ENCODE assay signal across 16 cellular contexts in the genomic region with DNA sequence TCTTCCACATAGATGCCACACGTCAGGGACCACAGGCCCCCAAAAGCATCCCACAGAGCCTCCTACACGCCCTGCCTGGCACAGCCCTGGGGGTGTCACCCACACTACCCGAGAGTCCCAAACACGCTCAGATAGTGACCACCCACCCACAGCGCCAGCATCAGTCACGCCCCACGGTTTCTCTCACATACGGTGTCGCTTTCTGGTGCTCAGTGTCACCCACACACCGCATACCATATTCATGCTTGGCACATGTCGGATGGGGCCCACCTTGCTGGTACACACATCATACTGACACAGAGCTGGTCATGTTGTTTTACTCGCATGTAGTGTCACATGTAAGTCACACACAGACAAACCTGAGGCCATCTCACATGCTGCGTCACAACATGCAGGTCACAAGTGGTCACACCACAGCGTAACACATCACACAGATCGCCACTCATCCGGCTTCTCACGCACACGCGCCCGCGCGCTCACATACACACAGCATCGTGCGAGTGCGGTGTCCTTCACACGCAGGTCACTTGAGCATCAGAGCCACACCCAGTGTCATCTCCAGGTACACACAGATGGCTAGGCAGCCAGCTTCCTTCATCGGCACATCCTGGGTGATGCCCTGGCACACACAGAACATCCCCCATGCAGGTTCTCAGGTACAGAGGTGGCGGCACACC. TPM values are rescaled to one million over a fixed set of nuclear protein-coding genes. Genes with fewer than 3 reads are reported as not detected.
DNase-seq lines count a peak whose midpoint lies in the region; ATAC-seq and TF ChIP-seq lines count a peak whose summit lies in the region.
"Had no signal": no experiment of that assay in that cellular context is flagged by ENCODE, and none has a peak within 500 bp of the region (broad histone marks: within the 10 kb centered on the region; RNA-seq: fewer than 3 reads in every experiment).

No MANE protein-coding gene starts in this region.

- H2BK15ac ChIP-seq in neuronal stem cell (ENCODE audit: low read length), result peak overlapping the region; percentile 18

- peak overlapping the region; percentile 59 for H2BK12ac ChIP-seq in neuronal stem cell (ENCODE audit: low read length)

- H3K4me2 ChIP-seq in neuronal stem cell (ENCODE audit: insufficient read depth, low read length, poor library complexity, severe bottlenecking), result no peak overlapping the region
- H3K4me2 ChIP-seq: A549 had no signal

- H2BK120ac ChIP-seq in neuronal stem cell (ENCODE audit: low read depth, low read length), result no peak overlapping the region

- peak overlapping the region; percentile 21 for H3K23ac ChIP-seq in neuronal stem cell (ENCODE audit: low read depth, low read length, poor library complexity)

- H3K27ac ChIP-seq in esophagus muscularis mucosa (replicated peaks in 1 of 4) (peak overlapping the region; percentile 97 to 100 (median 99)), neuronal stem cell (replicated peaks; ENCODE audit: low read length) (no peak overlapping the region), vagina (peak overlapping the region; percentile 97)
- H3K27ac ChIP-seq: A549 had no signal

- H3K9me3 ChIP-seq in esophagus muscularis mucosa (no peaks in the 10 kb centered on the region), neuronal stem cell (replicated peaks in 1 of 2; ENCODE audit: control insufficient read depth in 2 of 2, insufficient read depth in 1 of 2, low read depth in 1 of 2, low read length in 2 of 2) (peaks cover 0 to 2% of the 10 kb centered on the region in 2 donors), vagina (no peaks in the 10 kb centered on the region)
- H3K9me3 ChIP-seq: A549 had no signal

- no peaks in the 10 kb centered on the region for H3K27me3 ChIP-seq in esophagus muscularis mucosa
- H3K27me3 ChIP-seq in neuronal stem cell (ENCODE audit: control insufficient read depth in 3 of 3, insufficient read depth in 3 of 3, low read depth in 1 of 3, low read length in 3 of 3), result no peaks in the 10 kb centered on the region
- H3K27me3 ChIP-seq in vagina, result no peaks in the 10 kb centered on the region

- intact Hi-C loops in Right ventricle myocardium superior (cut with DNase I) (no loop called here), Right ventricle myocardium inferior (cut with DNase I) (no loop called here), esophagus muscularis mucosa (cut with DNase I) (no loop called here), vagina (cut with DNase I) (no loop called here)

- peak overlapping the region; percentile 46 for H3K18ac ChIP-seq in neuronal stem cell (ENCODE audit: low read length)

- ATAC-seq in Right ventricle myocardium superior (ENCODE audit: poor library complexity) (no peak), Right ventricle myocardium inferior (no peak), HG03571 (IDR thresholded peaks at IDR 0.05; ENCODE audit: unreplicated experiment) (no peak)
- ATAC-seq: A549; activated naive CD4-positive, alpha-beta T cell treated with anti-CD3 and anti-CD28 coated beads, Interleukin-2, amount 50 U/mL, for 72 hours had no signal

- TF ChIP-seq POLR2A in esophagus muscularis mucosa (IDR thresholded peaks at IDR 0.05; ENCODE audit: low read depth) (no peak), vagina (IDR thresholded peaks at IDR 0.05) (no peak)

- H3K9ac ChIP-seq in neuronal stem cell (ENCODE audit: low read depth, low read length, poor library complexity), result peak overlapping the region; percentile 38

- no peak overlapping the region for H4K8ac ChIP-seq in neuronal stem cell (ENCODE audit: low read depth, low read length)

- H3K14ac ChIP-seq in neuronal stem cell (ENCODE audit: low read length), result peak overlapping the region; percentile 40

- peaks cover 80 to 91% (median 87%) of the 10 kb centered on the region in 4 donors for H3K4me1 ChIP-seq in esophagus muscularis mucosa
- peaks cover 65 to 69% of the 10 kb centered on the region in 2 donors for H3K4me1 ChIP-seq in neuronal stem cell (ENCODE audit: control insufficient read depth in 2 of 2, insufficient read depth in 1 of 2, low read depth in 1 of 2, low read length in 2 of 2)
- H3K4me1 ChIP-seq in vagina, result peaks cover 80% of the 10 kb centered on the region

- H4K91ac ChIP-seq in neuronal stem cell (ENCODE audit: low read depth, low read length, poor library complexity), result peak overlapping the region; percentile 11

- H2AK5ac ChIP-seq in neuronal stem cell (ENCODE audit: low read depth, low read length), result peak overlapping the region; percentile 54

- H3K4ac ChIP-seq in neuronal stem cell (ENCODE audit: low read length), result no peak overlapping the region

- TF ChIP-seq CTCF in esophagus muscularis mucosa (IDR thresholded peaks at IDR 0.05), result no peak
- no peak for TF ChIP-seq CTCF in vagina (IDR thresholded peaks at IDR 0.05)

- H3K36me3 ChIP-seq in esophagus muscularis mucosa (no peaks in the 10 kb centered on the region), neuronal stem cell (replicated peaks in 1 of 2; ENCODE audit: control insufficient read depth in 2 of 2, insufficient read depth in 2 of 2, low read length in 2 of 2) (peaks cover 0 to 3% of the 10 kb centered on the region in 2 donors), vagina (no peaks in the 10 kb centered on the region)

- H2AFZ ChIP-seq in neuronal stem cell (ENCODE audit: low read length), result no peak overlapping the region

- peak; percentile 41 for DNase-seq in Right ventricle myocardium superior
- no peak for DNase-seq in Right ventricle myocardium inferior (ENCODE audit: missing footprints)
- no peak for DNase-seq in esophagus muscularis mucosa (ENCODE audit: extremely low spot score)
- DNase-seq in neuronal stem cell (ENCODE audit: low spot score), result no peak
- DNase-seq in vagina (ENCODE audit: extremely low spot score in 2 of 2), result no peak
- DNase-seq in NAMALWA (ENCODE audit: low spot score), result no peak
- no peak for DNase-seq in NOMO-1 (lab: John Stamatoyannopoulos, UW; ENCODE audit: unreplicated experiment in 2 of 2)
- DNase-seq: NCI-H1436 treated with DMSO at 0.1 percent for 48 hours, NCI-H524 treated with DMSO at 0.1 percent for 48 hours, RPMI8226, T1000 had no signal

- peaks cover 14% of the 10 kb centered on the region for H3K79me1 ChIP-seq in neuronal stem cell (ENCODE audit: low read depth, low read length)

- no peak for TF ChIP-seq EP300 in esophagus muscularis mucosa (IDR thresholded peaks at IDR 0.05)

- H3K4me3 ChIP-seq in esophagus muscularis mucosa, result peak overlapping the region; percentile 84 to 99 (median 88)
- H3K4me3 ChIP-seq in neuronal stem cell (ENCODE audit: low read length in 2 of 2), result peak overlapping the region in 1 of 2 donors; percentile 3
- H3K4me3 ChIP-seq in vagina, result peak overlapping the region; percentile 67 to 92
- H3K4me3 ChIP-seq: A549 had no signal

- 72% methylated on average over 23 of the region's 28 CpGs for WGBS in esophagus muscularis mucosa
- no CpG with 5 or more reads among the region's 28 CpGs for WGBS in neuronal stem cell (ENCODE audit: extremely low coverage in 2 of 2, insufficient read length in 2 of 2, insufficient replicate concordance in 1 of 2), 2 donors

- no peak overlapping the region for H2BK5ac ChIP-seq in neuronal stem cell (ENCODE audit: low read length)

RNA-seq across cellular contexts. Expression of a gene that starts 3.4 kb away (rescaled TPM):
- total RNA-seq in Right ventricle myocardium superior (25.4 TPM), Right ventricle myocardium inferior (32.2 TPM), esophagus muscularis mucosa (100 to 1,000 TPM in 1 of 4 donors, 10 to 100 TPM in 3; 71.4 to 123 (median 78.5) TPM), vagina (29.0 TPM)
- 37.2 TPM for polyA plus RNA-seq in neuronal stem cell (2013, experiment 1 of 2)
- 37.9 TPM for polyA plus RNA-seq in neuronal stem cell (2013, experiment 2 of 2)

RNA-seq across cellular contexts. Expression of a gene that starts 19.3 kb away (rescaled TPM):
- total RNA-seq in Right ventricle myocardium superior (not detected), Right ventricle myocardium inferior (not detected), esophagus muscularis mucosa (1 to 10 TPM in 1 of 4 donors, not detected in 3; 1.2 TPM), vagina (not detected)
- 2.8 TPM for polyA plus RNA-seq in neuronal stem cell (2013, experiment 1 of 2)
- polyA plus RNA-seq in neuronal stem cell (2013, experiment 2 of 2), result 2.3 TPM
- total RNA-seq: activated naive CD4-positive, alpha-beta T cell treated with anti-CD3 and anti-CD28 coated beads, Interleukin-2, amount 50 U/mL, for 72 hours; mucosa of gallbladder; subcutaneous adipose tissue had no signal
- polyA plus RNA-seq: A549 had no signal

RNA-seq across cellular contexts. Expression of a gene that starts 25.2 kb away (rescaled TPM):
- total RNA-seq in Right ventricle myocardium superior (535 TPM), Right ventricle myocardium inferior (606 TPM), esophagus muscularis mucosa (1,000 to 10,000 TPM; 1,484 to 1,840 (median 1,566) TPM), vagina (2,013 TPM)
- polyA plus RNA-seq in neuronal stem cell (2013, experiment 1 of 2), result 2,893 TPM
- 2,832 TPM for polyA plus RNA-seq in neuronal stem cell (2013, experiment 2 of 2)

RNA-seq across cellular contexts. Expression of a gene that starts 41.3 kb away (rescaled TPM):
- total RNA-seq in Right ventricle myocardium superior (3.4 TPM), Right ventricle myocardium inferior (4.1 TPM), esophagus muscularis mucosa (1 to 10 TPM; 1.7 to 6.3 (median 5.0) TPM), vagina (10.1 TPM)
- polyA plus RNA-seq in neuronal stem cell (2013, experiment 1 of 2), result 8.9 TPM
- polyA plus RNA-seq in neuronal stem cell (2013, experiment 2 of 2), result 8.3 TPM
